In genomic region chr10:21705828-21706176, GRCh38 we compare ENCODE assay signal across 16 cellular contexts.
"Had no signal": no experiment of that assay in that cellular context is flagged by ENCODE, and none has a peak within 500 bp of the region (broad histone marks: within the 10 kb centered on the region; RNA-seq: fewer than 3 reads in every experiment).

No MANE protein-coding gene starts in this region.

- DNase-seq: heart left ventricle; hippocampal formation; kidney glomerular epithelial cell; mammary epithelial cell; mucosa of descending colon; posterior cingulate gyrus; sigmoid colon; stimulated activated CD4-positive, alpha-beta T cell treated with anti-CD3 and anti-CD28 coated beads, Interleukin-2, amount 100 ng/mL, for 24 hours; stimulated activated naive CD4-positive, alpha-beta T cell; stomach; transverse colon had no signal

- H3K4me1 ChIP-seq: sigmoid colon, stomach, transverse colon had no signal

- H3K27me3 ChIP-seq: heart left ventricle, sigmoid colon, stomach, transverse colon had no signal

- H3K36me3 ChIP-seq: thoracic aorta had no signal

- FAIRE-seq: colon, frontal cortex, islet of Langerhans had no signal

- H3K9me3 ChIP-seq: sigmoid colon had no signal

- H3K4me3 ChIP-seq: heart left ventricle, mucosa of descending colon, sigmoid colon, skin epidermis, stomach, thoracic aorta, transverse colon had no signal

- H3K27ac ChIP-seq: heart left ventricle, sigmoid colon, skin epidermis, stomach, thoracic aorta, transverse colon had no signal
